Comparison of ENCODE assay signal across 8 cellular contexts in genomic region chr6:111011360-111012142, GRCh38. TPM values are rescaled to one million over a fixed set of nuclear protein-coding genes. Genes with fewer than 3 reads are reported as not detected.
DNase-seq lines count a peak whose midpoint lies in the region; ATAC-seq, FAIRE-seq and TF ChIP-seq lines count a peak whose summit lies in the region.

No MANE protein-coding gene starts in this region.

- WGBS in HepG2 (ENCODE audit: low lambda C conversion rate), result 94% methylated on average over 2 of the region's 2 CpGs

- H2AFZ ChIP-seq in HepG2 (ENCODE audit: low read length), result no peak overlapping the region

- FAIRE-seq in HepG2 (lab: Jason Lieb, UNC), result no peak

- H3K79me2 ChIP-seq in DOHH2 (ENCODE audit: control insufficient read depth, low read length), result peaks cover 12% of the 10 kb centered on the region
- peaks cover 3% of the 10 kb centered on the region for H3K79me2 ChIP-seq in HepG2 (ENCODE audit: insufficient read depth, low read length)

- H3K27me3 ChIP-seq in DOHH2 (ENCODE audit: control insufficient read depth, low read length) (no peaks in the 10 kb centered on the region), HepG2 (ENCODE audit: control insufficient read depth in 1 of 2, insufficient read depth in 2 of 2, low read length in 2 of 2) (no peaks in the 10 kb centered on the region)

- H3K27ac ChIP-seq in DOHH2 (ENCODE audit: low read depth, low read length), result no peak overlapping the region
- no peak overlapping the region for H3K27ac ChIP-seq in HEK293 (ENCODE audit: extremely low read depth, low read depth, low read length)
- H3K27ac ChIP-seq in HepG2 (ENCODE audit: extremely low read length, insufficient read depth, low read length), result no peak overlapping the region

- TF ChIP-seq CTCF in DOHH2 (IDR thresholded peaks at IDR 0.05; ENCODE audit: low read depth, low read length, poor library complexity, severe bottlenecking) (peak; percentile 70), HEK293 (tag by site-specific recombination; IDR thresholded peaks at IDR 0.05) (peak; percentile 71), choroid plexus epithelial cell (conservative IDR thresholded peaks at IDR 0.05; ENCODE audit: low read depth, low read length) (peak; percentile 71), HepG2 (CRISPR knock-in tag; IDR thresholded peaks at IDR 0.05) (peak; percentile 69)

- H4K20me1 ChIP-seq in DOHH2 (ENCODE audit: control insufficient read depth, insufficient read depth, low read depth, low read length) (no peaks in the 10 kb centered on the region), HepG2 (ENCODE audit: insufficient read depth, low read length) (no peaks in the 10 kb centered on the region; the same call in 1 of the 2 replicates)

- H3K9me2 ChIP-seq in DOHH2 (replicated peaks; ENCODE audit: control insufficient read depth, low read length), result no peaks in the 10 kb centered on the region

- H3K4me2 ChIP-seq in DOHH2 (ENCODE audit: low read length), result no peak overlapping the region
- no peak overlapping the region for H3K4me2 ChIP-seq in HepG2 (ENCODE audit: low read depth, low read length)

- no peak for TF ChIP-seq POLR2A in HepG2 (IDR thresholded peaks at IDR 0.05; ENCODE audit: insufficient read depth in 1 of 2, low read depth in 2 of 2, low read length in 2 of 2)

- in situ Hi-C loops in HepG2 (cut with HindIII; ENCODE audit: extremely low pct_ligation_motif_present, low pct_unique_long_range_greater_than_20kb), result no loop called here

- BruUV-seq in HepG2 (replicated peaks; lab: Mats Ljungman, UMichigan), result no TSS peak

- H3F3A ChIP-seq in DOHH2 (ENCODE audit: control insufficient read depth, insufficient read depth), result peaks cover 10% of the 10 kb centered on the region; the same call in 1 of the 2 replicates

- DNase-seq in NOMO-1 treated with DMSO at 0.1 percent for 48 hours (lab: John Stamatoyannopoulos, UW; ENCODE audit: unreplicated experiment) (peak; percentile 67), choroid plexus epithelial cell (ENCODE audit: low read depth) (peak; percentile 73), HepG2 (ENCODE audit: low spot score) (peak; percentile 32)

- H3K4me3 ChIP-seq in DOHH2 (ENCODE audit: low read length) (no peak overlapping the region), HEK293 (ENCODE audit: low read depth, low read length) (no peak overlapping the region), choroid plexus epithelial cell (ENCODE audit: low read depth, low read length) (no peak overlapping the region), HepG2 (replicated peaks in 1 of 3; ENCODE audit: insufficient read depth in 1 of 3, low read depth in 2 of 3, low read length in 3 of 3) (no peak overlapping the region)

- no peak for TF ChIP-seq EP300 in HepG2 (IDR thresholded peaks at IDR 0.05; ENCODE audit: low read depth in 2 of 2, low read length in 2 of 2)
- TF ChIP-seq EP300 in HepG2 (CRISPR knock-in tag; IDR thresholded peaks at IDR 0.05; ENCODE audit: borderline replicate concordance), result no peak

- H3K36me3 ChIP-seq in DOHH2 (ENCODE audit: control insufficient read depth, low read length) (peaks cover 78% of the 10 kb centered on the region), HEK293 (ENCODE audit: control insufficient read depth in 2 of 2, insufficient read depth in 1 of 2, low read length in 2 of 2) (peaks cover 57 to 82% of the 10 kb centered on the region in 2 experiments), HepG2 (replicated peaks in 1 of 2; ENCODE audit: control insufficient read depth in 1 of 2, insufficient read depth in 2 of 2, low read length in 2 of 2) (peaks cover 13 to 78% of the 10 kb centered on the region in 2 experiments)

- POLR2A ChIA-PET in HEK293 (lab: Yijun Ruan, JAX) (interaction anchor here (1.9 kb wide), 1 partner anchor 248 kb away, joined by 5 read pairs; a partner anchor contains a TSS), HepG2 (lab: Yijun Ruan, JAX) (no interaction called here)

- intact Hi-C loops in HepG2 (cut with micrococcal nuclease; ENCODE audit: unreplicated experiment), result loop anchor here (1.0 kb wide), 2 partner anchors 199 to 245 kb away; no protein-coding TSS in a partner anchor

- ATAC-seq in HepG2 (peak; percentile 82), HG02642 (IDR thresholded peaks at IDR 0.05; ENCODE audit: poor library complexity, unreplicated experiment) (no peak), GM21619 (IDR thresholded peaks at IDR 0.05; ENCODE audit: unreplicated experiment) (no peak), GM19452 (IDR thresholded peaks at IDR 0.05; ENCODE audit: unreplicated experiment) (no peak)

- no peak overlapping the region for H3K9ac ChIP-seq in HepG2 (ENCODE audit: insufficient read depth, low read depth, low read length)

- H3K9me3 ChIP-seq in DOHH2 (ENCODE audit: control insufficient read depth, insufficient read depth, low read length) (no peaks in the 10 kb centered on the region), HEK293 (ENCODE audit: control insufficient read depth, insufficient read depth, low read depth, low read length) (no peaks in the 10 kb centered on the region), HepG2 (ENCODE audit: low read length) (no peaks in the 10 kb centered on the region)

- no peaks in the 10 kb centered on the region for H3K4me1 ChIP-seq in DOHH2 (ENCODE audit: control insufficient read depth, low read length)
- no peaks in the 10 kb centered on the region for H3K4me1 ChIP-seq in HEK293 (ENCODE audit: control insufficient read depth, insufficient read depth, low read length)
- H3K4me1 ChIP-seq in HepG2 (ENCODE audit: insufficient read depth, low read length), result no peaks in the 10 kb centered on the region

- CTCF ChIA-PET in HEK293 (lab: Yijun Ruan, JAX), result interaction anchor here (0.6 to 4.8 kb wide), 55 partner anchors 8 to 1399 kb away, joined by 3 to 109 read pairs (median 4); partner anchors contain the start of gene SLC16A10
- CTCF ChIA-PET in HepG2 (lab: Yijun Ruan, JAX; ENCODE audit: low intra/inter-chr PET ratio, low total read pairs), result interaction anchor here (1.6 kb wide), 1 partner anchor 198 kb away, joined by 18 read pairs; no protein-coding TSS in a partner anchor

- TF ChIP-seq RAD21 in HepG2 (CRISPR knock-in tag; IDR thresholded peaks at IDR 0.05), result peak; percentile 41; the same call in 1 of the 2 replicates

TF ChIP-seq in HepG2, 621 proteins besides CTCF, POLR2A, EP300 and RAD21 (continues in another document):
- TF ChIP-seq SMC3 (IDR thresholded peaks at IDR 0.05; ENCODE audit: low read length) (peak; percentile 48), STAG1 (CRISPR knock-in tag; IDR thresholded peaks at IDR 0.05) (peak; percentile 83)

RNA-seq across cellular contexts. Expression of gene RPF2, which starts 29.7 kb away (rescaled TPM):
- 45.6 and 70.4 TPM in 2 replicates for total RNA-seq in HepG2 (2016; rRNA removed; fragmentation: Illumina TruSeq; extraction: Trizol)
- 7.5 and 10.3 TPM in 2 replicates for total RNA-seq in HepG2 (2016; cell fraction: cytosol; rRNA removed; fragmentation: Illumina TruSeq; extraction: Trizol; ENCODE audit: low read depth)
- total RNA-seq in HepG2 (2016; cell fraction: insoluble cytoplasmic fraction; rRNA removed; fragmentation: Illumina TruSeq; extraction: Trizol), result 46.1 and 74.5 TPM in 2 replicates
- total RNA-seq in HepG2 (2016; cell fraction: membrane; rRNA removed; fragmentation: Illumina TruSeq; extraction: Trizol), result 12.2 and 13.3 TPM in 2 replicates
- total RNA-seq in HepG2 (2016; cell fraction: nucleus; rRNA removed; fragmentation: Illumina TruSeq; extraction: Trizol), result 25.9 and 26.1 TPM in 2 replicates
- polyA plus RNA-seq in HepG2 (2011; rRNA removed), result 18.4 and 25.1 TPM in 2 replicates
- polyA plus RNA-seq in HepG2 (2011; cell fraction: cytosol; rRNA removed), result 9.2 and 16.9 TPM in 2 replicates
- polyA plus RNA-seq in HepG2 (2011; cell fraction: nucleus; rRNA removed), result 4.1 and 5.4 TPM in 2 replicates
- 31.2 and 39.1 TPM in 2 replicates for polyA plus RNA-seq in HepG2 (2012)
- polyA plus RNA-seq in HepG2 (2016; cell fraction: cytosol; fragmentation: Illumina TruSeq; extraction: Trizol; ENCODE audit: low read depth), result 7.0 TPM in 2 replicates
- 82.3 and 82.7 TPM in 2 replicates for polyA plus RNA-seq in HepG2 (2016; cell fraction: insoluble cytoplasmic fraction; fragmentation: Illumina TruSeq; extraction: Trizol; ENCODE audit: low read depth)
- polyA plus RNA-seq in HepG2 (2016; cell fraction: membrane; fragmentation: Illumina TruSeq; extraction: Trizol; ENCODE audit: low read depth), result 8.1 and 10.1 TPM in 2 replicates
- 33.0 and 37.1 TPM in 2 replicates for polyA plus RNA-seq in HepG2 (2016; cell fraction: nucleus; fragmentation: Illumina TruSeq; extraction: Trizol; ENCODE audit: insufficient read depth, low read depth)
- 7.1 and 8.2 TPM in 2 replicates for polyA minus RNA-seq in HepG2 (2011; rRNA and poly(A)+ RNA removed; ENCODE audit: low replicate concordance)
- polyA minus RNA-seq in HepG2 (2011; cell fraction: cytosol; rRNA and poly(A)+ RNA removed), result 11.4 and 13.3 TPM in 2 replicates
- 25.5 and 25.9 TPM in 2 replicates for polyA minus RNA-seq in HepG2 (2011; cell fraction: nucleus; rRNA and poly(A)+ RNA removed)

RNA-seq across cellular contexts. Expression of gene GTF3C6, which starts 53.0 kb away (rescaled TPM):
- 160 and 195 TPM in 2 replicates for total RNA-seq in HepG2 (2016; rRNA removed; fragmentation: Illumina TruSeq; extraction: Trizol)
- total RNA-seq in HepG2 (2016; cell fraction: cytosol; rRNA removed; fragmentation: Illumina TruSeq; extraction: Trizol; ENCODE audit: low read depth), result 144 and 180 TPM in 2 replicates
- 161 and 199 TPM in 2 replicates for total RNA-seq in HepG2 (2016; cell fraction: insoluble cytoplasmic fraction; rRNA removed; fragmentation: Illumina TruSeq; extraction: Trizol)
- total RNA-seq in HepG2 (2016; cell fraction: membrane; rRNA removed; fragmentation: Illumina TruSeq; extraction: Trizol), result 230 and 276 TPM in 2 replicates
- total RNA-seq in HepG2 (2016; cell fraction: nucleus; rRNA removed; fragmentation: Illumina TruSeq; extraction: Trizol), result 55.6 and 59.8 TPM in 2 replicates
- polyA plus RNA-seq in HepG2 (2011; rRNA removed), result 19.3 and 21.6 TPM in 2 replicates
- 12.0 and 21.0 TPM in 2 replicates for polyA plus RNA-seq in HepG2 (2011; cell fraction: cytosol; rRNA removed)
- polyA plus RNA-seq in HepG2 (2011; cell fraction: nucleus; rRNA removed), result 4.4 and 8.4 TPM in 2 replicates
- polyA plus RNA-seq in HepG2 (2012), result 77.9 and 114 TPM in 2 replicates
- 218 and 250 TPM in 2 replicates for polyA plus RNA-seq in HepG2 (2016; cell fraction: cytosol; fragmentation: Illumina TruSeq; extraction: Trizol; ENCODE audit: low read depth)
- polyA plus RNA-seq in HepG2 (2016; cell fraction: insoluble cytoplasmic fraction; fragmentation: Illumina TruSeq; extraction: Trizol; ENCODE audit: low read depth), result 229 and 233 TPM in 2 replicates
- 267 and 309 TPM in 2 replicates for polyA plus RNA-seq in HepG2 (2016; cell fraction: membrane; fragmentation: Illumina TruSeq; extraction: Trizol; ENCODE audit: low read depth)
- polyA plus RNA-seq in HepG2 (2016; cell fraction: nucleus; fragmentation: Illumina TruSeq; extraction: Trizol; ENCODE audit: insufficient read depth, low read depth), result 100 and 108 TPM in 2 replicates
- polyA minus RNA-seq in HepG2 (2011; rRNA and poly(A)+ RNA removed; ENCODE audit: low replicate concordance), result 1.5 and 1.7 TPM in 2 replicates
- 16.9 and 21.8 TPM in 2 replicates for polyA minus RNA-seq in HepG2 (2011; cell fraction: cytosol; rRNA and poly(A)+ RNA removed)
- 12.1 and 14.3 TPM in 2 replicates for polyA minus RNA-seq in HepG2 (2011; cell fraction: nucleus; rRNA and poly(A)+ RNA removed)
